Comparison of ENCODE assay signal across 24 cellular contexts in the genomic region with DNA sequence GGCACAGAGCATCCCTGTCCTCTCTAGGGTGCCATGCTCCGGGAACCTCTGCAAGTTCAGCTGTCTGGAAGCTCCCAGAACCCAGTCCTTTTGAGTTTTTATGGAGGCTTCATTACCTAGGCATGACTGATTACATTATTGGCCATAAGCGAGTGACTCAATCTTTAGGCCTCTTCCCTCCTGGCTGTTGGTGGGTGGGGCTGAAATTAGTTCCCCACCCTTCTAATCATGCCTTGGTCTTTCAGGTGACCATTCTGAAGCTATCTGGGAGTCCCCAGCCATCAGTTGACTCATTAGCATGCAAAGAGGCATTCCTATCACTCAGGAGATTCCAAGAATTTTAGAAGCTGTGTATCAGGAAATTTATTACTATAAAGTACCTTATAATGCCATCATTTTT. TPM values are rescaled to one million over a fixed set of nuclear protein-coding genes. Genes with fewer than 3 reads are reported as not detected.
DNase-seq lines count a peak whose midpoint lies in the region; ATAC-seq, FAIRE-seq and TF ChIP-seq lines count a peak whose summit lies in the region.
"Had no signal": no experiment of that assay in that cellular context is flagged by ENCODE, and none has a peak within 500 bp of the region (broad histone marks: within the 10 kb centered on the region; RNA-seq: fewer than 3 reads in every experiment).

No MANE protein-coding gene starts in this region.

- no peak overlapping the region for H2BK5ac ChIP-seq in IMR-90 (ENCODE audit: low read depth, low read length, poor library complexity, severe bottlenecking)

- H4K20me1 ChIP-seq in IMR-90 (ENCODE audit: insufficient read depth, low read length) = peaks cover 4% of the 10 kb centered on the region; the same call in 1 of the 2 replicates
- H4K20me1 ChIP-seq in keratinocyte (ENCODE audit: control insufficient read depth, extremely low read depth, insufficient read depth, low read length) = no peaks in the 10 kb centered on the region
- H4K20me1 ChIP-seq: BLaER1 treated with 17β-estradiol and CSF1 and Interleukin-3, amounts not matched to agents 10 nM and 100 nM had no signal

- DNase-seq in IMR-90 (no peak), RWPE2 (ENCODE audit: low spot score) (no peak), keratinocyte (ENCODE audit: low read depth, low spot score) (no peak), small intestine (peak; percentile 53), nucleus accumbens (lab: John Stamatoyannopoulos, UW) (no peak), sciatic nerve (ENCODE audit: low spot score) (no peak)
- no peak for DNase-seq in activated effector memory CD4-positive, alpha-beta T cell treated with anti-CD3 and anti-CD28 coated beads, Interleukin-2, amount 50 U/mL, for 16 hours
- no peak for DNase-seq in stimulated activated naive CD4-positive, alpha-beta T cell treated with Interleukin-2 at 50 U/mL for 16 hours (lab: John Stamatoyannopoulos, UW)
- DNase-seq: Calu3; CD8-positive, alpha-beta T cell; DMS53; MV-4-11; NCI-H1436; NCI-H1930; NCI-H226; NCI-H524; NCI-H82; Right ventricle myocardium superior had no signal

- H4K8ac ChIP-seq in IMR-90 (ENCODE audit: low read depth in 2 of 2, low read length in 2 of 2) = no peak overlapping the region

- H3K36me3 ChIP-seq in IMR-90 (ENCODE audit: control insufficient read depth, insufficient read depth, low read length) (peaks cover 15% of the 10 kb centered on the region), RWPE2 (ENCODE audit: low read depth) (peaks cover 26% of the 10 kb centered on the region), keratinocyte (ENCODE audit: control insufficient read depth in 2 of 2, extremely low read depth in 1 of 2, insufficient read depth in 2 of 2, low read length in 2 of 2) (peaks cover 3 to 12% of the 10 kb centered on the region in 2 experiments), small intestine (ENCODE audit: control insufficient read depth in 2 of 2, insufficient read depth in 2 of 2, low read length in 2 of 2) (no peaks in the 10 kb centered on the region)
- H3K36me3 ChIP-seq: BLaER1 treated with 17β-estradiol and CSF1 and Interleukin-3, amounts not matched to agents 10 nM and 100 nM had no signal

- no CpG with 5 or more reads among the region's 2 CpGs for WGBS in IMR-90 (ENCODE audit: extremely low coverage in 2 of 2, insufficient read length in 1 of 2), 2 experiments
- 36 to 46% (median 46%) methylated on average over 2 of the region's 2 CpGs for WGBS in small intestine, 3 donors

- CTCF ChIA-PET in IMR-90 (lab: Yijun Ruan, JAX) = interaction anchor here (1.2 kb wide), 1 partner anchor 15 kb away, joined by 3 read pairs; no protein-coding TSS in a partner anchor

- H3K9me3 ChIP-seq in IMR-90 (ENCODE audit: control insufficient read depth, insufficient read depth, low read length) (peaks cover 3% of the 10 kb centered on the region; the same call in 1 of the 2 replicates), RWPE2 (ENCODE audit: severe bottlenecking) (no peaks in the 10 kb centered on the region), keratinocyte (ENCODE audit: control insufficient read depth, low read depth, low read length) (no peaks in the 10 kb centered on the region), small intestine (ENCODE audit: control insufficient read depth, low read depth) (no peaks in the 10 kb centered on the region)

- in situ Hi-C loops in IMR-90 (cut with MboI; ENCODE audit: low sequenced_read_pairs) = no loop called here

- no peaks in the 10 kb centered on the region for H3K27me3 ChIP-seq in IMR-90 (ENCODE audit: control insufficient read depth, insufficient read depth, low read length)
- H3K27me3 ChIP-seq in RWPE2 (ENCODE audit: insufficient read depth, poor library complexity, severe bottlenecking) = no peaks in the 10 kb centered on the region
- no peaks in the 10 kb centered on the region for H3K27me3 ChIP-seq in keratinocyte (ENCODE audit: control insufficient read depth, extremely low read depth, insufficient read depth, low read length)
- no peaks in the 10 kb centered on the region for H3K27me3 ChIP-seq in small intestine (ENCODE audit: control insufficient read depth in 2 of 2, insufficient read depth in 2 of 2, low read length in 2 of 2)
- H3K27me3 ChIP-seq: BLaER1 treated with 17β-estradiol and CSF1 and Interleukin-3, amounts not matched to agents 10 nM and 100 nM had no signal

- no peak overlapping the region for H4K91ac ChIP-seq in IMR-90 (ENCODE audit: insufficient read depth, low read depth, low read length)

- no peak overlapping the region for H3K56ac ChIP-seq in IMR-90 (ENCODE audit: extremely low read depth, insufficient read depth, low read length)

- TF ChIP-seq POLR2A in IMR-90 (IDR thresholded peaks at IDR 0.05; ENCODE audit: low read depth, low read length) = no peak

- no peaks in the 10 kb centered on the region for H3K79me2 ChIP-seq in keratinocyte (ENCODE audit: control insufficient read depth, insufficient read depth, low read length)

- POLR2A ChIA-PET in IMR-90 (lab: Charles Lee; ENCODE audit: unreplicated experiment) = no interaction called here

- no peak overlapping the region for H3K23ac ChIP-seq in IMR-90 (ENCODE audit: low read depth, low read length)

- H3K9me1 ChIP-seq in IMR-90 (ENCODE audit: insufficient read depth, low read length) (peaks cover 8% of the 10 kb centered on the region; the same call in 1 of the 2 replicates), keratinocyte (ENCODE audit: control insufficient read depth, extremely low read depth, insufficient read depth, low read length) (no peaks in the 10 kb centered on the region)

- H2BK20ac ChIP-seq in IMR-90 (ENCODE audit: low read depth, low read length) = no peak overlapping the region

- H2BK120ac ChIP-seq in IMR-90 (ENCODE audit: low read depth, low read length) = peak overlapping the region; percentile 8; the same call in 1 of the 2 replicates

- H3K18ac ChIP-seq in IMR-90 (ENCODE audit: low read depth, low read length) = peak overlapping the region; percentile 37

- H2AK5ac ChIP-seq in IMR-90 (ENCODE audit: low read depth, low read length) = no peak overlapping the region

- H3K4ac ChIP-seq in IMR-90 (ENCODE audit: low read depth, low read length) = no peak overlapping the region

- intact Hi-C loops in IMR-90 (cut with micrococcal nuclease) (no loop called here), sciatic nerve (cut with DNase I) (no loop called here)

- TF ChIP-seq RAD21 in IMR-90 (IDR thresholded peaks at IDR 0.05; ENCODE audit: low read length) = no peak

- peaks cover 17 to 31% of the 10 kb centered on the region in 2 experiments for H3K79me1 ChIP-seq in IMR-90 (ENCODE audit: low read depth in 1 of 2, low read length in 2 of 2)

- H2AFZ ChIP-seq in IMR-90 (replicated peaks; ENCODE audit: low read length, poor library complexity) (no peak overlapping the region), keratinocyte (ENCODE audit: control insufficient read depth, low read length) (no peak overlapping the region)
- H2AFZ ChIP-seq: GM23338 had no signal

- H2AK9ac ChIP-seq in IMR-90 (replicated peaks; ENCODE audit: low read depth, low read length, poor library complexity) = no peak overlapping the region

- H3K27ac ChIP-seq in IMR-90 (ENCODE audit: insufficient read depth, low read length) (no peak overlapping the region), RWPE2 (ENCODE audit: poor library complexity, severe bottlenecking) (no peak overlapping the region), keratinocyte (ENCODE audit: control insufficient read depth, insufficient read depth, low read length) (peak overlapping the region; percentile 17), small intestine (ENCODE audit: low read depth in 1 of 2, low read length in 1 of 2) (no peak overlapping the region)
- H3K27ac ChIP-seq: BLaER1 treated with 17β-estradiol and CSF1 and Interleukin-3, amounts not matched to agents 10 nM and 100 nM; SK-N-MC had no signal

- 0 out of 2 replicates have a peak overlapping the region, but pooled peaks have one; percentile 28 for H3K14ac ChIP-seq in IMR-90 (replicated peaks; ENCODE audit: low read depth, low read length)

- ATAC-seq in IMR-90 (ENCODE audit: low read depth) = no peak
- ATAC-seq in RWPE2 (ENCODE audit: low read depth) = peak; percentile 62
- no peak for ATAC-seq in sciatic nerve
- ATAC-seq: CD8-positive, alpha-beta T cell; GM23338; K562 had no signal

- no peak overlapping the region for H2BK15ac ChIP-seq in IMR-90 (ENCODE audit: low read depth, low read length)

- H3K9ac ChIP-seq in IMR-90 (ENCODE audit: low read depth, low read length) = no peak overlapping the region
- H3K9ac ChIP-seq in keratinocyte (ENCODE audit: control insufficient read depth, extremely low read depth, insufficient read depth, low read length) = no peak overlapping the region
- H3K9ac ChIP-seq: BLaER1 treated with 17β-estradiol and CSF1 and Interleukin-3, amounts not matched to agents 10 nM and 100 nM had no signal

- FAIRE-seq in keratinocyte (lab: Jason Lieb, UNC) = peak; percentile 67
- FAIRE-seq in small intestine (lab: Jason Lieb, UNC) = no peak
- FAIRE-seq: GM12892, GM18507, K562 had no signal

- H4K5ac ChIP-seq in IMR-90 (ENCODE audit: low read depth, low read length) = no peak overlapping the region

- H3K4me1 ChIP-seq in IMR-90 (ENCODE audit: control insufficient read depth, insufficient read depth, low read length) (peaks cover 12% of the 10 kb centered on the region), RWPE2 (ENCODE audit: insufficient read depth, poor library complexity, severe bottlenecking) (peaks cover 8% of the 10 kb centered on the region), keratinocyte (ENCODE audit: control insufficient read depth, extremely low read depth, insufficient read depth, low read length) (peaks cover 10% of the 10 kb centered on the region), small intestine (ENCODE audit: control insufficient read depth in 2 of 2, insufficient read depth in 1 of 2, low read depth in 1 of 2, low read length in 1 of 2) (no peaks in the 10 kb centered on the region)

- TF ChIP-seq CTCF in IMR-90 (conservative IDR thresholded peaks at IDR 0.05; ENCODE audit: low read depth, low read length) (no peak), RWPE2 (IDR thresholded peaks at IDR 0.05; ENCODE audit: poor library complexity, severe bottlenecking) (no peak), keratinocyte (optimal IDR thresholded peaks at IDR 0.05 in 1 of 3, IDR thresholded peaks at IDR 0.05 in 1 of 3, conservative IDR thresholded peaks at IDR 0.05 in 1 of 3; ENCODE audit: extremely low read depth in 1 of 3, insufficient read depth in 2 of 3, low read length in 3 of 3) (no peak)

- dilution Hi-C loops in IMR-90 (cut with HindIII; ENCODE audit: low sequenced_read_pairs, unreplicated experiment) = no loop called here
- dilution Hi-C loops in keratinocyte (cut with MboI; ENCODE audit: extremely low pct_ligation_motif_present, low sequenced_read_pairs) = no loop called here

- H3K4me3 ChIP-seq in IMR-90 (ENCODE audit: insufficient read depth, low read depth, low read length) (no peak overlapping the region), RWPE2 (ENCODE audit: severe bottlenecking) (no peak overlapping the region), keratinocyte (ENCODE audit: control insufficient read depth in 2 of 3, extremely low read depth in 1 of 3, insufficient read depth in 2 of 3, low read depth in 1 of 3, low read length in 3 of 3) (no peak overlapping the region), small intestine (ENCODE audit: low read depth in 1 of 2, low read length in 2 of 2) (no peak overlapping the region)
- H3K4me3 ChIP-seq: BLaER1 treated with 17β-estradiol and CSF1 and Interleukin-3, amounts not matched to agents 10 nM and 100 nM; GM23338; K562; SK-N-MC had no signal

- BruUV-seq in IMR-90 (replicated peaks; lab: Mats Ljungman, UMichigan) = no TSS peak

- H3K4me2 ChIP-seq in IMR-90 (ENCODE audit: low read depth, low read length) = no peak overlapping the region
- H3K4me2 ChIP-seq in keratinocyte (ENCODE audit: control insufficient read depth, extremely low read depth, insufficient read depth, low read depth, low read length) = peak overlapping the region; percentile 14
- H3K4me2 ChIP-seq: BLaER1 treated with 17β-estradiol and CSF1 and Interleukin-3, amounts not matched to agents 10 nM and 100 nM; GM23338 had no signal

RNA-seq across cellular contexts. Expression of a gene that starts 46.6 kb away (rescaled TPM):
- 139 and 157 TPM in 2 replicates for total RNA-seq in IMR-90 (2012; rRNA removed)
- polyA plus RNA-seq in IMR-90 (2012; rRNA removed) = 105 and 152 TPM in 2 replicates
- polyA plus RNA-seq in IMR-90 (2012; cell fraction: cytosol; rRNA removed) = 50.8 and 60.3 TPM in 2 replicates
- polyA plus RNA-seq in IMR-90 (2012; cell fraction: nucleus; rRNA removed; ENCODE audit: low replicate concordance) = 47.7 and 165 TPM in 2 replicates
- polyA plus RNA-seq in keratinocyte = 59.5 to 92.4 TPM (median 73.7 TPM) in 3 replicates
- 14.1 TPM for polyA plus RNA-seq in keratinocyte (2011; ENCODE audit: low read depth)
- 33.4 and 56.9 TPM in 2 replicates for polyA plus RNA-seq in keratinocyte (2011; cell fraction: cytosol; rRNA removed)
- 101 and 111 TPM in 2 replicates for polyA plus RNA-seq in keratinocyte (2011; cell fraction: nucleus; rRNA removed)
- polyA plus RNA-seq in keratinocyte (2012; ENCODE audit: low replicate concordance) = 34.8 and 57.5 TPM in 2 replicates
- polyA minus RNA-seq in keratinocyte = 60.5 to 166 TPM (median 119 TPM) in 3 replicates
- polyA minus RNA-seq in keratinocyte (2011; cell fraction: cytosol; rRNA and poly(A)+ RNA removed) = 33.4 TPM
- polyA minus RNA-seq in keratinocyte (2011; cell fraction: nucleus; rRNA and poly(A)+ RNA removed) = 85.2 and 147 TPM in 2 replicates
- polyA plus RNA-seq in small intestine = 10 to 100 TPM in 1 of 3 donors, 1 to 10 TPM in 2; 2.2 to 39.2 (median 5.7) TPM
- total RNA-seq in sciatic nerve = 81.9 TPM
- total RNA-seq: CD8-positive, alpha-beta T cell had no signal
- polyA plus RNA-seq: K562 had no signal
